In the genomic region with DNA sequence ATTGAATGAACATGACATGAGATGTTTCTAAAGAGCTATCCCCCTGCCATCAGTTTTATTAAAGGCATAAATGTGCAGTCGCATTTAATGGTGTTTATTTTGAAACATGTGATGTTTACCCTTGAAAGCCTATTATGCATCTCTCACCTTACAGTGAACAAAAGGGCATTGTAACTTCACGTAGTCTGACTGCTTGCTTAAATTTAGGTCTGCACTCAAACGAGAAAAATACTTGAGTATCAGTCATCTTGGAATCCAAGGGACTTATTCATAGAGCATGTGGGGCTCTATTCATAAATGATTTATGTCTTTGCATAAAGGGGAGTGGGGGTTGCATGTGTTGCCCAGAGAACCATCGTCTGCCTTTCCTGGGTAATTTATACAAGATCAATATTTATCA, we compare ENCODE assay signal across 19 cellular contexts.
"Had no signal": no experiment of that assay in that cellular context is flagged by ENCODE, and none has a peak within 500 bp of the region (broad histone marks: within the 10 kb centered on the region; RNA-seq: fewer than 3 reads in every experiment).

No MANE protein-coding gene starts in this region.

- H3K9me3 ChIP-seq: prostate gland, right lobe of liver had no signal

- H3K4me1 Mint-ChIP-seq: memory B cell; stimulated activated memory B cell treated with anti-CD40 and anti-IgM and Interleukin-4, amounts not matched to agents 10 μg/mL and 1 μg/mL and 100 μg/mL, for 72 hours had no signal

- H3K36me3 Mint-ChIP-seq: activated naive CD8-positive, alpha-beta T cell treated with anti-CD3 and anti-CD28 coated beads, Interleukin-2, amount 10 ng/mL, durations not matched to agents 7 days and 5 days; natural killer cell treated with Interleukin-12 subunit alpha and Interleukin-12 subunit beta and Interleukin-15 and Interleukin-18, amount 100 ng/mL, for 72 hours; stimulated activated memory B cell treated with anti-CD40 and anti-IgM and Interleukin-4, amounts not matched to agents 10 μg/mL and 1 μg/mL and 100 μg/mL, for 72 hours had no signal

- H3K27me3 ChIP-seq: esophagus muscularis mucosa, left lung, right lobe of liver, spleen, tibial artery, uterus had no signal

- ATAC-seq: activated CD4-positive, CD25-positive, alpha-beta regulatory T cell treated with anti-CD3 and anti-CD28 coated beads, Interleukin-2, amount 50 U/mL, for 24 hours; left lung; natural killer cell treated with Interleukin-12 subunit alpha and Interleukin-12 subunit beta and Interleukin-15 and Interleukin-18, amount 100 ng/mL, for 72 hours; right lobe of liver; stimulated activated memory B cell treated with anti-CD40 and anti-IgM and Interleukin-4, amounts not matched to agents 10 μg/mL and 1 μg/mL and 100 μg/mL, for 72 hours had no signal

- H3K27ac Mint-ChIP-seq: activated naive CD8-positive, alpha-beta T cell treated with anti-CD3 and anti-CD28 coated beads, Interleukin-2, amount 10 ng/mL, durations not matched to agents 7 days and 5 days; memory B cell; natural killer cell treated with Interleukin-12 subunit alpha and Interleukin-12 subunit beta and Interleukin-15 and Interleukin-18, amount 100 ng/mL, for 72 hours; stimulated activated memory B cell treated with anti-CD40 and anti-IgM and Interleukin-4, amounts not matched to agents 10 μg/mL and 1 μg/mL and 100 μg/mL, for 72 hours had no signal

- H3K4me1 ChIP-seq: esophagus muscularis mucosa, left lung, prostate gland, right lobe of liver, spleen, tibial artery, uterus had no signal

- H3K27me3 Mint-ChIP-seq: stimulated activated memory B cell treated with anti-CD40 and anti-IgM and Interleukin-4, amounts not matched to agents 10 μg/mL and 1 μg/mL and 100 μg/mL, for 72 hours had no signal

- H3K36me3 ChIP-seq: esophagus muscularis mucosa, left lung, prostate gland, right lobe of liver, spleen, tibial artery, uterus had no signal

- H3K27ac ChIP-seq: dorsolateral prefrontal cortex, esophagus muscularis mucosa, left lung, prostate gland, right lobe of liver, spleen, tibial artery, uterus had no signal

- DNase-seq: activated CD4-positive, alpha-beta T cell treated with anti-CD3 and anti-CD28 coated beads, Interleukin-2, amount 50 U/mL, for 48 hours; activated gamma-delta T cell treated with Interleukin-2 at 50 U/mL for 16 hours; activated naive CD8-positive, alpha-beta T cell treated with anti-CD3 and anti-CD28 coated beads, Interleukin-2, amount 10 ng/mL, durations not matched to agents 7 days and 5 days; activated T-cell treated with anti-CD3 and anti-CD28 coated beads, Interleukin-2, amount 50 U/mL, for 48 hours; aorta; dorsolateral prefrontal cortex; islet precursor cell; left lung; right lobe of liver; spleen; stimulated activated CD4-positive, alpha-beta T cell treated with anti-CD3 and anti-CD28 coated beads, Interleukin-1b, Interleukin-23, amount 100 ng/mL, for 48 hours; tibial artery; uterus had no signal

- H3K4me3 ChIP-seq: dorsolateral prefrontal cortex, esophagus muscularis mucosa, left lung, prostate gland, right lobe of liver, spleen, tibial artery, uterus had no signal

- H3K4me3 Mint-ChIP-seq: activated naive CD8-positive, alpha-beta T cell treated with anti-CD3 and anti-CD28 coated beads, Interleukin-2, amount 10 ng/mL, durations not matched to agents 7 days and 5 days; memory B cell; natural killer cell treated with Interleukin-12 subunit alpha and Interleukin-12 subunit beta and Interleukin-15 and Interleukin-18, amount 100 ng/mL, for 72 hours; stimulated activated memory B cell treated with anti-CD40 and anti-IgM and Interleukin-4, amounts not matched to agents 10 μg/mL and 1 μg/mL and 100 μg/mL, for 72 hours had no signal

- H3K9me3 Mint-ChIP-seq: activated naive CD8-positive, alpha-beta T cell treated with anti-CD3 and anti-CD28 coated beads, Interleukin-2, amount 10 ng/mL, durations not matched to agents 7 days and 5 days had no signal
